Comparison of ENCODE assay signal across 9 cellular contexts in genomic region chr22:44669725-44670027, GRCh38. TPM values are rescaled to one million over a fixed set of nuclear protein-coding genes. Genes with fewer than 3 reads are reported as not detected.
DNase-seq lines count a peak whose midpoint lies in the region; ATAC-seq and TF ChIP-seq lines count a peak whose summit lies in the region.
"Had no signal": no experiment of that assay in that cellular context is flagged by ENCODE, and none has a peak within 500 bp of the region (broad histone marks: within the 10 kb centered on the region; RNA-seq: fewer than 3 reads in every experiment).

No MANE protein-coding gene starts in this region.

- H3K79me2 ChIP-seq in OCI-LY7 (ENCODE audit: insufficient read depth, low read depth, low read length) (no peaks in the 10 kb centered on the region), smooth muscle cell (ENCODE audit: low read depth) (peaks cover 14% of the 10 kb centered on the region)
- H3K79me2 ChIP-seq: parathyroid adenoma had no signal

- H3K4me3 ChIP-seq in OCI-LY7 (ENCODE audit: low read depth, low read length, poor library complexity, severe bottlenecking) (no peak overlapping the region), epithelial cell of esophagus (ENCODE audit: low read length) (no peak overlapping the region), smooth muscle cell (no peak overlapping the region), testis (no peak overlapping the region)

- TF ChIP-seq POLR2A in testis (IDR thresholded peaks at IDR 0.05) = no peak

- H3K9me3 ChIP-seq in OCI-LY7 (ENCODE audit: low read length) (no peaks in the 10 kb centered on the region), smooth muscle cell (replicated peaks; ENCODE audit: low read depth) (no peaks in the 10 kb centered on the region), testis (no peaks in the 10 kb centered on the region)

- peak overlapping the region; percentile 76 for H3K4me3 Mint-ChIP-seq in activated CD4-positive, alpha-beta T cell treated with anti-CD3 and anti-CD28 coated beads, Interleukin-2, amount 10 ng/mL, durations not matched to agents 7 days and 5 days

- H3K9me2 ChIP-seq in OCI-LY7 (ENCODE audit: insufficient read depth, low read length) = no peaks in the 10 kb centered on the region

- H4K20me1 ChIP-seq in OCI-LY7 (ENCODE audit: insufficient read depth, low read length) = no peaks in the 10 kb centered on the region
- H4K20me1 ChIP-seq in smooth muscle cell (ENCODE audit: low read depth) = peaks cover 22% of the 10 kb centered on the region

- DNase-seq in activated CD4-positive, alpha-beta T cell treated with anti-CD3 and anti-CD28 coated beads, Interleukin-2, amount 10 ng/mL, durations not matched to agents 7 days and 5 days = no peak
- no peak for DNase-seq in activated CD4-positive, alpha-beta T cell treated with anti-CD3 and anti-CD28 coated beads, Interleukin-2, amount 50 U/mL, for 1 hour
- DNase-seq in OCI-LY7 (ENCODE audit: low spot score) = no peak
- peak; percentile 18 for DNase-seq in epithelial cell of esophagus (ENCODE audit: low read depth)
- no peak for DNase-seq in smooth muscle cell (lab: John Stamatoyannopoulos, UW; ENCODE audit: unreplicated experiment)
- no peak for DNase-seq in superior temporal gyrus (ENCODE audit: extremely low spot score)
- no peak for DNase-seq in testis

- POLR2A ChIA-PET in activated CD4-positive, alpha-beta T cell treated with anti-CD3 and anti-CD28 coated beads, Interleukin-2, amount 10 ng/mL, durations not matched to agents 7 days and 5 days (lab: Charles Lee) = no interaction called here
- POLR2A ChIA-PET in OCI-LY7 (lab: Charles Lee) = no interaction called here

- intact Hi-C loops in OCI-LY7 (cut with micrococcal nuclease; ENCODE audit: unreplicated experiment) (no loop called here), testis (cut with DNase I; ENCODE audit: low total_unique reads) (no loop called here)

- H3K4me2 ChIP-seq in OCI-LY7 (ENCODE audit: low read length) (no peak overlapping the region), smooth muscle cell (peak overlapping the region; percentile 89)

- ATAC-seq in GM21381 (IDR thresholded peaks at IDR 0.05; ENCODE audit: unreplicated experiment) = no peak

- H3K4me1 ChIP-seq in OCI-LY7 (ENCODE audit: insufficient read depth, low read length, poor library complexity, severe bottlenecking) (no peaks in the 10 kb centered on the region), smooth muscle cell (ENCODE audit: low read depth) (peaks cover 5% of the 10 kb centered on the region), testis (no peaks in the 10 kb centered on the region)
- H3K4me1 ChIP-seq: parathyroid adenoma had no signal

- H3K9ac ChIP-seq in smooth muscle cell (ENCODE audit: low read depth) = no peak overlapping the region
- H3K9ac ChIP-seq: parathyroid adenoma had no signal

- H3K9me3 Mint-ChIP-seq in activated CD4-positive, alpha-beta T cell treated with anti-CD3 and anti-CD28 coated beads, Interleukin-2, amount 10 ng/mL, durations not matched to agents 7 days and 5 days = no peaks in the 10 kb centered on the region

- no peaks in the 10 kb centered on the region for H3F3A ChIP-seq in smooth muscle cell (ENCODE audit: low read depth)

- WGBS in smooth muscle cell (ENCODE audit: low lambda C conversion rate) = 60% methylated on average over 6 of the region's 6 CpGs
- WGBS in testis, 2 donors = 73% methylated on average over 6 of the region's 6 CpGs; no CpG with 5 or more reads in 1 of the 2 donors

- CTCF ChIA-PET in activated CD4-positive, alpha-beta T cell treated with anti-CD3 and anti-CD28 coated beads, Interleukin-2, amount 10 ng/mL, durations not matched to agents 7 days and 5 days (lab: Charles Lee) = interaction anchor here (6.2 kb wide), 1 partner anchor 15 kb away, joined by 41 read pairs; no protein-coding TSS in a partner anchor
- CTCF ChIA-PET in OCI-LY7 (lab: Charles Lee; ENCODE audit: unreplicated experiment) = no interaction called here

- peaks cover 13% of the 10 kb centered on the region for H3K36me3 Mint-ChIP-seq in activated CD4-positive, alpha-beta T cell treated with anti-CD3 and anti-CD28 coated beads, Interleukin-2, amount 10 ng/mL, durations not matched to agents 7 days and 5 days (ENCODE audit: low read depth)

- peaks cover 71% of the 10 kb centered on the region for H3K4me1 Mint-ChIP-seq in activated CD4-positive, alpha-beta T cell treated with anti-CD3 and anti-CD28 coated beads, Interleukin-2, amount 10 ng/mL, durations not matched to agents 7 days and 5 days

- H3K27me3 Mint-ChIP-seq in activated CD4-positive, alpha-beta T cell treated with anti-CD3 and anti-CD28 coated beads, Interleukin-2, amount 10 ng/mL, durations not matched to agents 7 days and 5 days = no peaks in the 10 kb centered on the region

- no peak overlapping the region for H2AFZ ChIP-seq in OCI-LY7 (ENCODE audit: low read length)
- no peak overlapping the region for H2AFZ ChIP-seq in smooth muscle cell (ENCODE audit: low read depth)

- H3K27ac ChIP-seq in OCI-LY7 (ENCODE audit: low read depth, low read length, poor library complexity, severe bottlenecking) (no peak overlapping the region), smooth muscle cell (ENCODE audit: low read depth) (no peak overlapping the region), testis (no peak overlapping the region)
- H3K27ac ChIP-seq: parathyroid adenoma had no signal

- no peaks in the 10 kb centered on the region for H3K36me3 ChIP-seq in OCI-LY7 (ENCODE audit: insufficient read depth, low read length)
- H3K36me3 ChIP-seq in smooth muscle cell (ENCODE audit: low read depth) = no peaks in the 10 kb centered on the region
- no peaks in the 10 kb centered on the region for H3K36me3 ChIP-seq in testis (ENCODE audit: low read depth, missing control alignments)

- BruUV-seq in OCI-LY7 (replicated peaks; lab: Mats Ljungman, UMichigan) = no TSS peak

- peak overlapping the region; percentile 83 for H3K27ac Mint-ChIP-seq in activated CD4-positive, alpha-beta T cell treated with anti-CD3 and anti-CD28 coated beads, Interleukin-2, amount 10 ng/mL, durations not matched to agents 7 days and 5 days

- TF ChIP-seq CTCF in OCI-LY7 (conservative IDR thresholded peaks at IDR 0.05; ENCODE audit: low read length) (peak; percentile 39; the same call in 1 of the 2 replicates), epithelial cell of esophagus (IDR thresholded peaks at IDR 0.05; ENCODE audit: insufficient read depth, low read depth, low read length, missing control alignments) (peak; percentile 32), smooth muscle cell (IDR thresholded peaks at IDR 0.05; ENCODE audit: borderline replicate concordance, insufficient read depth, poor library complexity, severe bottlenecking) (peak; percentile 44), testis (IDR thresholded peaks at IDR 0.05) (no peak)

- H3K27me3 ChIP-seq in smooth muscle cell (ENCODE audit: low read depth) (no peaks in the 10 kb centered on the region), testis (no peaks in the 10 kb centered on the region)

RNA-seq across cellular contexts. Expression of gene PRR5, which starts 32.3 kb away (rescaled TPM):
- 10 to 100 TPM; 29.7 to 30.6 TPM for total RNA-seq in activated CD4-positive, alpha-beta T cell treated with anti-CD3 and anti-CD28 coated beads, Interleukin-2, amount 10 ng/mL, durations not matched to agents 7 days and 5 days
- 0.19 and 0.44 TPM in 2 replicates for total RNA-seq in OCI-LY7 (2014; rRNA removed; shearing (Covaris generic))
- total RNA-seq in OCI-LY7 (2022) (1.5 and 1.8 TPM in 2 replicates), smooth muscle cell (9.1 and 16.3 TPM in 2 replicates), testis (10 to 100 TPM; 38.4 to 50.4 TPM)
- polyA plus RNA-seq in smooth muscle cell (21.6 and 25.5 TPM in 2 replicates), testis (ENCODE audit: insufficient read depth, low read depth, low replicate concordance) (20.2 TPM)

Comparison
In these comparisons a context has a peak if more than half of its experiments do, and no peak if none do; other contexts are left out.
1. CTCF ChIP-seq: peak in OCI-LY7 (single experiment), epithelial cell of esophagus (single experiment) and smooth muscle cell (single experiment); none in testis (0 of 3).